ENCODE assay signal across 8 cellular contexts in genomic region chr22:36332623-36333331, GRCh38. TPM values are rescaled to one million over a fixed set of nuclear protein-coding genes. Genes with fewer than 3 reads are reported as not detected.
A peak's percentile ranks its signal among the peaks of the same experiment; 100 is the strongest.
DNase-seq lines count a peak whose midpoint lies in the region; ATAC-seq and TF ChIP-seq lines count a peak whose summit lies in the region.

No MANE protein-coding gene starts in this region.

- no peaks in the 10 kb centered on the region for H3K9me3 ChIP-seq in BLaER1
- H3K9me3 ChIP-seq in lung (ENCODE audit: control insufficient read depth in 2 of 2, insufficient read depth in 1 of 2, low read length in 1 of 2): no peaks in the 10 kb centered on the region

- TF ChIP-seq CTCF in brain (conservative IDR thresholded peaks at IDR 0.05) (no peak), lung (IDR thresholded peaks at IDR 0.05; ENCODE audit: control extremely low read depth, extremely low read depth) (no peak)

- 31 to 32% methylated on average over 13 of the region's 13 CpGs for WGBS in lung, 2 donors

- DNase-seq in HT1080 (ENCODE audit: low read depth): peak; percentile 97
- DNase-seq in T-helper 1 cell: peak in 3 of 5 donors; percentile 45 to 87 (median 56)
- DNase-seq in lung (ENCODE audit: low spot score): no peak
- DNase-seq in stimulated activated naive CD4-positive, alpha-beta T cell treated with Interleukin-2 at 50 U/mL for 16 hours (lab: John Stamatoyannopoulos, UW): peak; percentile 67
- no peak for DNase-seq in cerebellum (ENCODE audit: low spot score)

- no peak overlapping the region for H3K4me3 Mint-ChIP-seq in brain

- H3K4me1 Mint-ChIP-seq in brain: peaks cover 94% of the 10 kb centered on the region

- H3K27me3 ChIP-seq in BLaER1: no peaks in the 10 kb centered on the region
- H3K27me3 ChIP-seq in lung (ENCODE audit: control insufficient read depth, insufficient read depth): no peaks in the 10 kb centered on the region

- H3K9ac ChIP-seq in BLaER1: peak overlapping the region; percentile 20

- H3K36me3 ChIP-seq in BLaER1 (peaks cover 91% of the 10 kb centered on the region), lung (ENCODE audit: control insufficient read depth in 2 of 2, insufficient read depth in 2 of 2, low read length in 2 of 2) (peaks cover 6 to 38% of the 10 kb centered on the region in 2 donors)

- H3K27ac Mint-ChIP-seq in brain: peak overlapping the region; percentile 49 to 98 (median 77)

- no peaks in the 10 kb centered on the region for H3K9me3 Mint-ChIP-seq in brain

- H3K4me2 ChIP-seq in BLaER1: peak overlapping the region; percentile 95

- H3K4me3 ChIP-seq in BLaER1 (peak overlapping the region; percentile 43), lung (no peak overlapping the region)

- peaks cover 100% of the 10 kb centered on the region for H4K20me1 ChIP-seq in BLaER1

- H3K27me3 Mint-ChIP-seq in brain: no peaks in the 10 kb centered on the region

- no peak for ATAC-seq in lung (ENCODE audit: insufficient read depth, low FRiP score)
- no peak for ATAC-seq in HG02571 (IDR thresholded peaks at IDR 0.05; ENCODE audit: unreplicated experiment)

- H3K27ac ChIP-seq in BLaER1 (peak overlapping the region; percentile 79), lung (ENCODE audit: low read depth in 1 of 2, low read length in 1 of 2) (peak overlapping the region; percentile 95 to 97)

- H3K36me3 Mint-ChIP-seq in brain: peaks cover 14% of the 10 kb centered on the region

- H3K4me1 ChIP-seq in BLaER1 (peaks cover 100% of the 10 kb centered on the region), lung (ENCODE audit: control insufficient read depth in 2 of 2, insufficient read depth in 2 of 2, low read length in 2 of 2) (peaks cover 46 to 68% of the 10 kb centered on the region in 2 donors)

RNA-seq across cellular contexts. Expression of gene MYH9, which starts 55.0 kb away (rescaled TPM):
- total RNA-seq in HT1080 (2014; rRNA removed; shearing (Covaris generic)): 277 and 308 TPM in 2 replicates
- 165 and 169 TPM in 2 replicates for polyA plus RNA-seq in HT1080 (2015; cell fraction: cytosol; rRNA removed)
- polyA plus RNA-seq in HT1080 (2015; cell fraction: nucleus; rRNA removed): 579 and 585 TPM in 2 replicates
- 236 TPM for polyA plus RNA-seq in brain (ENCODE audit: insufficient read depth, low read depth, low replicate concordance)
- 100 to 1,000 TPM; 398 to 667 TPM for total RNA-seq in lung
- 100 to 1,000 TPM; 184 to 266 TPM for polyA plus RNA-seq in lung
- total RNA-seq in cerebellum: 38.6 TPM

Comparison
In these comparisons a context has a peak if more than half of its experiments do, and no peak if none do; other contexts are left out.
1. DNase-seq: peak in HT1080 (single experiment), T-helper 1 cell (3 of 5) and stimulated activated naive CD4-positive, alpha-beta T cell treated with Interleukin-2 at 50 U/mL for 16 hours (single experiment); none in lung (single experiment) and cerebellum (single experiment).